ENCODE assay signal across 8 cellular contexts in genomic region chr3:9402410-9403228, GRCh38.
DNase-seq lines count a peak whose midpoint lies in the region; ATAC-seq, FAIRE-seq and TF ChIP-seq lines count a peak whose summit lies in the region.

No MANE protein-coding gene starts in this region.

- H3K36me3 ChIP-seq in muscle layer of colon (ENCODE audit: insufficient read depth, low read length), result no peaks in the 10 kb centered on the region

- no peak for ATAC-seq in HG02885 (IDR thresholded peaks at IDR 0.05; ENCODE audit: poor library complexity, unreplicated experiment)
- no peak for ATAC-seq in GM21825 (IDR thresholded peaks at IDR 0.05; ENCODE audit: unreplicated experiment)

- H3K9ac ChIP-seq in muscle layer of colon (ENCODE audit: low read length), result peak overlapping the region; percentile 7

- DNase-seq in H54 (ENCODE audit: insufficient read length, low spot score), result no peak
- DNase-seq in NCI-H510A (lab: John Stamatoyannopoulos, UW), result peak; percentile 50
- peak; percentile 82 for DNase-seq in ecto neural progenitor cell (ENCODE audit: low spot score)
- no peak for DNase-seq in activated CD4-positive, alpha-beta T cell treated with anti-CD3 and anti-CD28 coated beads, Interleukin-2, amount 50 U/mL, for 48 hours
- DNase-seq in activated naive CD4-positive, alpha-beta T cell (lab: John Stamatoyannopoulos, UW), result no peak

- FAIRE-seq in H54 (lab: Jason Lieb, UNC), result peak; percentile 41

- peak overlapping the region; percentile 72 for H3K27ac ChIP-seq in muscle layer of colon (ENCODE audit: low read depth, low read length)

- TF ChIP-seq POLR2A in H54 (IDR thresholded peaks at IDR 0.05; ENCODE audit: low read depth, low read length), result no peak

- H3K4me3 ChIP-seq in muscle layer of colon (ENCODE audit: low read depth in 1 of 2, low read length in 2 of 2), result peak overlapping the region in 1 of 2 donors; percentile 29

- peaks cover 75% of the 10 kb centered on the region for H3K4me1 ChIP-seq in muscle layer of colon (ENCODE audit: insufficient read depth, low read length)

- no peaks in the 10 kb centered on the region for H3K27me3 ChIP-seq in muscle layer of colon (ENCODE audit: control insufficient read depth in 1 of 2, insufficient read depth in 2 of 2, low read length in 2 of 2)

- H3K9me3 ChIP-seq in muscle layer of colon (ENCODE audit: low read length), result no peaks in the 10 kb centered on the region

Comparison
In these comparisons a context has a peak if more than half of its experiments do, and no peak if none do; other contexts are left out.
1. DNase-seq: peak in NCI-H510A (single experiment) and ecto neural progenitor cell (single experiment); none in H54 (single experiment), activated CD4-positive, alpha-beta T cell treated with anti-CD3 and anti-CD28 coated beads, Interleukin-2, amount 50 U/mL, for 48 hours (0 of 2) and activated naive CD4-positive, alpha-beta T cell (0 of 4).